In genomic region chr2:101967826-101968498, GRCh38 we compare ENCODE assay signal across 18 cellular contexts. TPM values are rescaled to one million over a fixed set of nuclear protein-coding genes. Genes with fewer than 3 reads are reported as not detected.
A peak's percentile ranks its signal among the peaks of the same experiment; 100 is the strongest.
DNase-seq lines count a peak whose midpoint lies in the region; ATAC-seq, FAIRE-seq and TF ChIP-seq lines count a peak whose summit lies in the region.
"Had no signal": no experiment of that assay in that cellular context is flagged by ENCODE, and none has a peak within 500 bp of the region (broad histone marks: within the 10 kb centered on the region; RNA-seq: fewer than 3 reads in every experiment).

No MANE protein-coding gene starts in this region.

- H4K20me1 ChIP-seq in HepG2 (ENCODE audit: insufficient read depth, low read length) = no peaks in the 10 kb centered on the region

- no peak overlapping the region for H2AFZ ChIP-seq in HepG2 (ENCODE audit: low read length)

- CTCF ChIA-PET in HepG2 (lab: Yijun Ruan, JAX; ENCODE audit: low intra/inter-chr PET ratio, low total read pairs) = no interaction called here

- DNase-seq in Right ventricle myocardium superior (peak; percentile 38), heart left ventricle (no peak), astrocyte of the hippocampus (ENCODE audit: low read depth, low spot score) (peak; percentile 75), HepG2 (ENCODE audit: low spot score) (no peak), uterus (peak; percentile 39 to 49), SIG-M5 treated with dmso at 0.1 percent for 504 hours (lab: John Stamatoyannopoulos, UW; ENCODE audit: unreplicated experiment) (no peak), RCC 7860 (ENCODE audit: low spot score) (no peak)
- DNase-seq: amniotic stem cell, DMS79, glutamatergic neuron, left cardiac atrium, NCI-H1417, NCI-H82 had no signal

- no peak for FAIRE-seq in HepG2 (lab: Jason Lieb, UNC)
- no peak for FAIRE-seq in RCC 7860 (lab: Jason Lieb, UNC)
- FAIRE-seq: GM12891, urothelium cell line had no signal

- H3K79me2 ChIP-seq in HepG2 (ENCODE audit: insufficient read depth, low read length) = no peaks in the 10 kb centered on the region

- no peaks in the 10 kb centered on the region for H3K27me3 ChIP-seq in heart left ventricle
- H3K27me3 ChIP-seq in HepG2 (ENCODE audit: control insufficient read depth in 1 of 2, insufficient read depth in 2 of 2, low read length in 2 of 2) = no peaks in the 10 kb centered on the region
- no peaks in the 10 kb centered on the region for H3K27me3 ChIP-seq in uterus

- H3K4me3 ChIP-seq in heart left ventricle = no peak overlapping the region
- H3K4me3 ChIP-seq in HepG2 (replicated peaks in 1 of 3; ENCODE audit: insufficient read depth in 1 of 3, low read depth in 2 of 3, low read length in 3 of 3) = no peak overlapping the region
- H3K4me3 ChIP-seq in uterus = no peak overlapping the region

- H3K27ac ChIP-seq in heart left ventricle = no peak overlapping the region
- no peak overlapping the region for H3K27ac ChIP-seq in HepG2 (ENCODE audit: extremely low read length, insufficient read depth, low read length)
- H3K27ac ChIP-seq in uterus = peak overlapping the region; percentile 41

- H3K9me3 ChIP-seq in heart left ventricle = peaks cover 0 to 7% (median 0%) of the 10 kb centered on the region in 12 donors
- H3K9me3 ChIP-seq in HepG2 (ENCODE audit: low read length) = no peaks in the 10 kb centered on the region
- H3K9me3 ChIP-seq in uterus = no peaks in the 10 kb centered on the region

- no TSS peak for BruUV-seq in HepG2 (replicated peaks; lab: Mats Ljungman, UMichigan)

- ATAC-seq in Right ventricle myocardium superior (ENCODE audit: poor library complexity) = peak; percentile 69
- ATAC-seq in heart left ventricle = no peak
- ATAC-seq in HepG2 = no peak
- ATAC-seq in GM18861 (IDR thresholded peaks at IDR 0.05; ENCODE audit: unreplicated experiment) = no peak
- ATAC-seq: left cardiac atrium, SK-N-SH treated with all-trans-retinoic acid at 6 μM for 48 hours, WTC11 had no signal

- no peak overlapping the region for H3K9ac ChIP-seq in HepG2 (ENCODE audit: insufficient read depth, low read depth, low read length)

- in situ Hi-C loops in HepG2 (cut with HindIII; ENCODE audit: extremely low pct_ligation_motif_present, low pct_unique_long_range_greater_than_20kb) = no loop called here

- TF ChIP-seq POLR2A in heart left ventricle (IDR thresholded peaks at IDR 0.05) (no peak), HepG2 (IDR thresholded peaks at IDR 0.05; ENCODE audit: insufficient read depth in 1 of 2, low read depth in 2 of 2, low read length in 2 of 2) (no peak), uterus (IDR thresholded peaks at IDR 0.05) (no peak)

- H3K4me1 ChIP-seq in heart left ventricle = peaks cover 0 to 36% (median 0%) of the 10 kb centered on the region in 12 donors
- H3K4me1 ChIP-seq in HepG2 (ENCODE audit: insufficient read depth, low read length) = peaks cover 10% of the 10 kb centered on the region
- H3K4me1 ChIP-seq in uterus = no peaks in the 10 kb centered on the region

- TF ChIP-seq EP300 in HepG2 (IDR thresholded peaks at IDR 0.05; ENCODE audit: low read depth in 2 of 2, low read length in 2 of 2) (no peak), HepG2 (CRISPR knock-in tag; IDR thresholded peaks at IDR 0.05; ENCODE audit: borderline replicate concordance) (no peak)

- TF ChIP-seq CTCF in heart left ventricle (IDR thresholded peaks at IDR 0.05) (no peak), HepG2 (CRISPR knock-in tag; IDR thresholded peaks at IDR 0.05) (no peak), uterus (IDR thresholded peaks at IDR 0.05) (no peak)

- no peak overlapping the region for H3K4me2 ChIP-seq in HepG2 (ENCODE audit: low read depth, low read length)

- WGBS in heart left ventricle, 4 donors = 81 to 88% (median 86%) methylated on average over 7 of the region's 7 CpGs
- 85% methylated on average over 7 of the region's 7 CpGs for WGBS in HepG2 (ENCODE audit: low lambda C conversion rate)

- TF ChIP-seq RAD21 in HepG2 (CRISPR knock-in tag; IDR thresholded peaks at IDR 0.05) = no peak

- POLR2A ChIA-PET in HepG2 (lab: Yijun Ruan, JAX) = no interaction called here

- no peaks in the 10 kb centered on the region for H3K36me3 ChIP-seq in heart left ventricle
- no peaks in the 10 kb centered on the region for H3K36me3 ChIP-seq in HepG2 (replicated peaks in 1 of 2; ENCODE audit: control insufficient read depth in 1 of 2, insufficient read depth in 2 of 2, low read length in 2 of 2)
- H3K36me3 ChIP-seq in uterus = no peaks in the 10 kb centered on the region

- intact Hi-C loops in Right ventricle myocardium superior (cut with DNase I) = no loop called here
- intact Hi-C loops in heart left ventricle (cut with DNase I) = no loop called here
- intact Hi-C loops in HepG2 (cut with micrococcal nuclease; ENCODE audit: unreplicated experiment) = no loop called here
- intact Hi-C loops in uterus (cut with DNase I; ENCODE audit: low total_unique reads) = no loop called here

TF ChIP-seq in HepG2, 621 proteins besides CTCF, POLR2A, EP300 and RAD21:
- TF ChIP-seq CEBPB (IDR thresholded peaks at IDR 0.05; ENCODE audit: borderline replicate concordance, low read depth, low read length) (peak; percentile 84), GATAD1 (CRISPR knock-in tag; IDR thresholded peaks at IDR 0.05) (no peak)

RNA-seq across cellular contexts. Expression of gene IL1R2, which starts 23.8 kb away (rescaled TPM):
- total RNA-seq in Right ventricle myocardium superior = 1.4 TPM
- total RNA-seq in heart left ventricle = 1 to 10 TPM in 5 of 9 donors, under 1 TPM in 1, not detected in 3; 0.77 to 6.5 (median 2.1) TPM
- 1 to 10 TPM in 1 of 2 donors, under 1 TPM in 1; 0.95 to 8.0 TPM for polyA plus RNA-seq in heart left ventricle
- total RNA-seq in HepG2 (2016; rRNA removed; fragmentation: Illumina TruSeq; extraction: Trizol) = 1.9 and 3.6 TPM in 2 replicates
- 0.88 and 1.0 TPM in 2 replicates for total RNA-seq in HepG2 (2016; cell fraction: cytosol; rRNA removed; fragmentation: Illumina TruSeq; extraction: Trizol; ENCODE audit: low read depth)
- total RNA-seq in HepG2 (2016; cell fraction: insoluble cytoplasmic fraction; rRNA removed; fragmentation: Illumina TruSeq; extraction: Trizol) = 2.6 and 4.1 TPM in 2 replicates
- 0.93 and 1.1 TPM in 2 replicates for total RNA-seq in HepG2 (2016; cell fraction: membrane; rRNA removed; fragmentation: Illumina TruSeq; extraction: Trizol)
- total RNA-seq in HepG2 (2016; cell fraction: nucleus; rRNA removed; fragmentation: Illumina TruSeq; extraction: Trizol) = 2.8 and 3.1 TPM in 2 replicates
- 4.7 and 7.3 TPM in 2 replicates for polyA plus RNA-seq in HepG2 (2011; rRNA removed)
- polyA plus RNA-seq in HepG2 (2011; cell fraction: cytosol; rRNA removed) = 6.0 and 6.1 TPM in 2 replicates
- polyA plus RNA-seq in HepG2 (2011; cell fraction: nucleus; rRNA removed) = 2.0 and 2.8 TPM in 2 replicates
- 3.1 and 4.5 TPM in 2 replicates for polyA plus RNA-seq in HepG2 (2012)
- polyA plus RNA-seq in HepG2 (2016; cell fraction: cytosol; fragmentation: Illumina TruSeq; extraction: Trizol; ENCODE audit: low read depth) = 1.2 and 1.3 TPM in 2 replicates
- 1.8 and 3.2 TPM in 2 replicates for polyA plus RNA-seq in HepG2 (2016; cell fraction: insoluble cytoplasmic fraction; fragmentation: Illumina TruSeq; extraction: Trizol; ENCODE audit: low read depth)
- polyA plus RNA-seq in HepG2 (2016; cell fraction: membrane; fragmentation: Illumina TruSeq; extraction: Trizol; ENCODE audit: low read depth) = 0.65 and 1.0 TPM in 2 replicates
- 3.7 and 3.8 TPM in 2 replicates for polyA plus RNA-seq in HepG2 (2016; cell fraction: nucleus; fragmentation: Illumina TruSeq; extraction: Trizol; ENCODE audit: insufficient read depth, low read depth)
- polyA minus RNA-seq in HepG2 (2011; rRNA and poly(A)+ RNA removed; ENCODE audit: low replicate concordance) = 4.2 TPM in 1 of 2 replicates, not detected in the other
- 3.3 and 3.6 TPM in 2 replicates for polyA minus RNA-seq in HepG2 (2011; cell fraction: cytosol; rRNA and poly(A)+ RNA removed)
- polyA minus RNA-seq in HepG2 (2011; cell fraction: nucleus; rRNA and poly(A)+ RNA removed) = 2.3 and 2.5 TPM in 2 replicates
- 1 to 10 TPM; 2.9 to 8.2 (median 4.9) TPM for total RNA-seq in uterus

Comparison
In these comparisons a context has a peak if more than half of its experiments do, and no peak if none do; other contexts are left out.
1. DNase-seq: peak in Right ventricle myocardium superior (single experiment), astrocyte of the hippocampus (single experiment) and uterus (2 of 2); none in heart left ventricle (0 of 5), HepG2 (single experiment), SIG-M5 treated with dmso at 0.1 percent for 504 hours (single experiment) and RCC 7860 (single experiment).
2. H3K27ac ChIP-seq: peak in uterus (2 of 2); none in heart left ventricle (0 of 12) and HepG2 (single experiment).